Comparison of ENCODE assay signal across 1 cellular context in the genomic region with DNA sequence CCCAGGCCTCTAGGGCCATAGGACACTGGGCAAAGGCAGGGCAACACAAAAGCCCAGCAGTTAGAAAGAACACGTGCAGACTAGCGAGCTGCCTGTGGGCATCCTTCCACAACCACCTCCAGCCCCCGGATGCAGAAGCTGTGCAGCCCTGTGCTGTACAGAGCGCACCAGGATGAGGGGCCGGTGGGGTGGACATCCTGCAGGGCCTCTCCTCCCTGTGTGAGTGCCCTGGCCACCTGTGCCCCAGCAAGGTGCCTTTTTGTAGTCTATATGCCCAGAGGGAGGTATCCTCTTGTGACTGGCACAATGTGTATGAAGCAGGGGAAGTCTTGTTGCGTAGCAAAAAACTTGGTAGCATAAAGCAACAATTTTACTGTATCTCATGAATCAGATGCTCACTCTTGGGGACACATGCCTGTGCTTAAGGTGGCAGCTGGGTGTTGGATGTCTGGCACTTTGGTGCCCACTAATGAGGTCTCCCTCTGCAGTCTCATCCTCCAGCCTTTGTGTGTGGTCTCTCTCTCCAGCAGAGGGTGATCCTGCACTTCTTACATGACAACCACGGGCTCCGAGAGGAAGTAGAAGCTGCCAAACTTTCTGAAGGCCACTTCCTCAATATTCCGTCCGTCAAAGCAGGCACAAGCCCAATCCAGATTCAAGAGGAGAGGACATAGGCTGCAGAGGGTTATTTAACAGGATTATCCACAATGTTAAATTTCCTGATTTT.
TF ChIP-seq lines count a peak whose summit lies in the region.

No MANE protein-coding gene starts in this region.

TF ChIP-seq in GM12878, 131 proteins besides CTCF, POLR2A, EP300 and RAD21 (continued from another document):
- TF ChIP-seq E2F8 (IDR thresholded peaks at IDR 0.05; ENCODE audit: low read depth, partially characterized antibody) (no peak), DPF2 (IDR thresholded peaks at IDR 0.05) (no peak), SPI1 (IDR thresholded peaks at IDR 0.05; ENCODE audit: borderline replicate concordance, insufficient read depth, low read depth, low read length) (peak; percentile 95), SMC3 (IDR thresholded peaks at IDR 0.05; ENCODE audit: borderline replicate concordance, low read length) (peak; percentile 50; the same call in 1 of the 2 replicates), IRF3 (IDR thresholded peaks at IDR 0.05) (no peak), IRF4 (IDR thresholded peaks at IDR 0.05; ENCODE audit: low read depth, low read length) (0 out of 2 replicates have a peak, but pooled peaks have one; percentile 28)
TF ChIP-seq in GM12878: peak in this region for 6.
